1 cellular context compared by ENCODE assay signal in the genomic region with DNA sequence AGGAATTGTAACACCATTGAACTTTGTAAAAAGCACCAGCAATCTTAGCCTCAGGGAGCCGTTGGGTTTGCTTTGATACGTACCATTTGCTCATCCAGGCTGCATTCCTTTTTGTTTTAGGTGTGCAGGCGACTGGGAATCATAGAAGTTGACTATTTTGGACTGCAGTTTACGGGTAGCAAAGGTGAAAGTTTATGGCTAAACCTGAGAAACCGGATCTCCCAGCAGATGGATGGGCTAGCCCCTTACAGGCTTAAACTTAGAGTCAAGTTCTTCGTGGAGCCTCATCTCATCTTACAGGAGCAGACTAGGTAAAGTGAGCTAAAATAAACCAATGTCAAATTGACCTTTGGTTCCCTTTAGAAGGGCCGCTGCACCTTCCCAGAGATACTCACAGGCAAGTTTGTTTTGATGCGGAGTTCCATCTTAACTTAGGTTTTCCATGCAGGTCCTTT.
TF ChIP-seq lines count a peak whose summit lies in the region.

No MANE protein-coding gene starts in this region.

TF ChIP-seq in PFSK-1, 5 proteins besides CTCF, POLR2A, EP300 and RAD21 (continued from another document):
- TF ChIP-seq, protein P1, sequence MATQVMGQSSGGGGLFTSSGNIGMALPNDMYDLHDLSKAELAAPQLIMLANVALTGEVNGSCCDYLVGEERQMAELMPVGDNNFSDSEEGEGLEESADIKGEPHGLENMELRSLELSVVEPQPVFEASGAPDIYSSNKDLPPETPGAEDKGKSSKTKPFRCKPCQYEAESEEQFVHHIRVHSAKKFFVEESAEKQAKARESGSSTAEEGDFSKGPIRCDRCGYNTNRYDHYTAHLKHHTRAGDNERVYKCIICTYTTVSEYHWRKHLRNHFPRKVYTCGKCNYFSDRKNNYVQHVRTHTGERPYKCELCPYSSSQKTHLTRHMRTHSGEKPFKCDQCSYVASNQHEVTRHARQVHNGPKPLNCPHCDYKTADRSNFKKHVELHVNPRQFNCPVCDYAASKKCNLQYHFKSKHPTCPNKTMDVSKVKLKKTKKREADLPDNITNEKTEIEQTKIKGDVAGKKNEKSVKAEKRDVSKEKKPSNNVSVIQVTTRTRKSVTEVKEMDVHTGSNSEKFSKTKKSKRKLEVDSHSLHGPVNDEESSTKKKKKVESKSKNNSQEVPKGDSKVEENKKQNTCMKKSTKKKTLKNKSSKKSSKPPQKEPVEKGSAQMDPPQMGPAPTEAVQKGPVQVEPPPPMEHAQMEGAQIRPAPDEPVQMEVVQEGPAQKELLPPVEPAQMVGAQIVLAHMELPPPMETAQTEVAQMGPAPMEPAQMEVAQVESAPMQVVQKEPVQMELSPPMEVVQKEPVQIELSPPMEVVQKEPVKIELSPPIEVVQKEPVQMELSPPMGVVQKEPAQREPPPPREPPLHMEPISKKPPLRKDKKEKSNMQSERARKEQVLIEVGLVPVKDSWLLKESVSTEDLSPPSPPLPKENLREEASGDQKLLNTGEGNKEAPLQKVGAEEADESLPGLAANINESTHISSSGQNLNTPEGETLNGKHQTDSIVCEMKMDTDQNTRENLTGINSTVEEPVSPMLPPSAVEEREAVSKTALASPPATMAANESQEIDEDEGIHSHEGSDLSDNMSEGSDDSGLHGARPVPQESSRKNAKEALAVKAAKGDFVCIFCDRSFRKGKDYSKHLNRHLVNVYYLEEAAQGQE (IDR thresholded peaks at IDR 0.05; ENCODE audit: insufficient read depth in 1 of 2, low read depth in 2 of 2, low read length in 2 of 2): no peak
